ENCODE assay signal across 8 cellular contexts in genomic region chr6:35259194-35259945, GRCh38. TPM values are rescaled to one million over a fixed set of nuclear protein-coding genes. Genes with fewer than 3 reads are reported as not detected.
DNase-seq lines count a peak whose midpoint lies in the region; FAIRE-seq and TF ChIP-seq lines count a peak whose summit lies in the region.

Gene ZNF76, plus strand, starts transcription at chr6:35259735. Its CDS starts 21,417 bp downstream, at chr6:35281152.

- no peaks in the 10 kb centered on the region for H3K9me3 ChIP-seq in HEK293 (ENCODE audit: control insufficient read depth, insufficient read depth, low read depth, low read length)
- H3K9me3 ChIP-seq in neutrophil, result no peaks in the 10 kb centered on the region

- peak within 1 kb of the TSS; percentile 76 for H3K4me3 ChIP-seq in HEK293 (ENCODE audit: low read depth, low read length)
- peak within 1 kb of the TSS; percentile 87 to 96 for H3K4me3 ChIP-seq in neutrophil (ENCODE audit: low read depth in 1 of 2, low read length in 1 of 2)

- CTCF ChIA-PET in HEK293 (lab: Yijun Ruan, JAX), result interaction anchor here (0.5 to 5.7 kb wide), 6 partner anchors 10 to 207 kb away, joined by 3 to 64 read pairs (median 4); no protein-coding TSS in a partner anchor

- FAIRE-seq in frontal cortex (lab: Jason Lieb, UNC), result no peak

- H3K27me3 ChIP-seq in neutrophil, result no peaks in the 10 kb centered on the region

- TF ChIP-seq CTCF in HEK293 (tag by site-specific recombination; IDR thresholded peaks at IDR 0.05) (no peak), neutrophil (IDR thresholded peaks at IDR 0.05) (no peak)

- in situ Hi-C loops in SK-MEL-5 (cut with HindIII; ENCODE audit: low pct_unique_long_range_greater_than_20kb, low sequenced_read_pairs), result no loop called here

- H3K36me3 ChIP-seq in HEK293 (ENCODE audit: control insufficient read depth in 2 of 2, insufficient read depth in 1 of 2, low read length in 2 of 2), result no peaks in the 10 kb centered on the region
- H3K36me3 ChIP-seq in neutrophil, result no peaks in the 10 kb centered on the region

- POLR2A ChIA-PET in HEK293 (lab: Yijun Ruan, JAX), result interaction anchor here (0.5 to 2.1 kb wide), 36 partner anchors 9 to 1267 kb away, joined by 3 to 24 read pairs (median 5); partner anchors contain the start of genes FANCE, RPL10A, RPS10 and SCUBE3

- H3K4me1 ChIP-seq in HEK293 (ENCODE audit: control insufficient read depth, insufficient read depth, low read length) (peaks cover 3% of the 10 kb centered on the region; the same call in 1 of the 2 replicates), neutrophil (ENCODE audit: control insufficient read depth in 1 of 2, insufficient read depth in 1 of 2, low read depth in 1 of 2, low read length in 1 of 2) (peaks cover 27 to 32% of the 10 kb centered on the region in 2 experiments)

- peak; percentile 92 for DNase-seq in GDM1 (lab: John Stamatoyannopoulos, UW)
- DNase-seq in MV-4-11 (lab: John Stamatoyannopoulos, UW), result peak; percentile 92
- peak; percentile 96 for DNase-seq in SK-MEL-5 (ENCODE audit: low read depth, low spot score)
- peak; percentile 92 for DNase-seq in activated naive CD4-positive, alpha-beta T cell treated with Interleukin-2 at 50 U/mL for 16 hours
- DNase-seq in frontal cortex (ENCODE audit: low spot score in 2 of 2), result peak; percentile 95 to 98
- peak; percentile 73 to 99 (median 95) for DNase-seq in substantia nigra (lab: John Stamatoyannopoulos, UW)

- peak within 1 kb of the TSS; percentile 85 for H3K27ac ChIP-seq in HEK293 (ENCODE audit: extremely low read depth, low read depth, low read length)
- peak within 1 kb of the TSS; percentile 85 for H3K27ac ChIP-seq in neutrophil
- peak within 1 kb of the TSS; percentile 87 for H3K27ac ChIP-seq in substantia nigra (ENCODE audit: low read depth, low read length, poor library complexity, severe bottlenecking)

TF ChIP-seq in HEK293, 187 proteins besides CTCF, POLR2A, EP300 and RAD21 (continues in another document):
- TF ChIP-seq EGR2 (tag by site-specific recombination; IDR thresholded peaks at IDR 0.05; ENCODE audit: low read depth) (peak; percentile 86), ZBTB49 (tag by site-specific recombination; IDR thresholded peaks at IDR 0.05; ENCODE audit: low read depth) (no peak), MEIS1 (CRISPR knock-in tag; IDR thresholded peaks at IDR 0.05; ENCODE audit: borderline replicate concordance) (no peak), ZNF639 (tag by site-specific recombination; IDR thresholded peaks at IDR 0.05) (peak; percentile 60), ZNF394 (tag by site-specific recombination; IDR thresholded peaks at IDR 0.05; ENCODE audit: borderline replicate concordance) (peak; percentile 98), ZSCAN23 (tag by site-specific recombination; IDR thresholded peaks at IDR 0.05) (0 out of 2 replicates have a peak, but pooled peaks have one; percentile 49), ZNF692 (tag by site-specific recombination; IDR thresholded peaks at IDR 0.05) (peak; percentile 96), ZNF146 (tag by site-specific recombination; IDR thresholded peaks at IDR 0.05) (peak; percentile 37), ZNF837 (tag by site-specific recombination; IDR thresholded peaks at IDR 0.05) (no peak), KLF9 (tag by site-specific recombination; IDR thresholded peaks at IDR 0.05; ENCODE audit: low read depth) (peak; percentile 96), ZNF670 (tag by site-specific recombination; IDR thresholded peaks at IDR 0.05; ENCODE audit: low read depth) (no peak), ZNF580 (tag by site-specific recombination; IDR thresholded peaks at IDR 0.05) (peak; percentile 78; the same call in 1 of the 2 replicates), ZNF37A (tag by site-specific recombination; IDR thresholded peaks at IDR 0.05) (no peak; the same call in 1 of the 2 replicates), GLI2 (tag by site-specific recombination; IDR thresholded peaks at IDR 0.05; ENCODE audit: borderline replicate concordance, low read depth) (peak; percentile 33; the same call in 1 of the 2 replicates), ZXDB (tag by site-specific recombination; IDR thresholded peaks at IDR 0.05) (peak; percentile 95), ZNF623 (tag by site-specific recombination; IDR thresholded peaks at IDR 0.05) (0 out of 2 replicates have a peak, but pooled peaks have one; percentile 14), IKZF3 (tag by site-specific recombination; IDR thresholded peaks at IDR 0.05) (peak; percentile 100), ZNF433 (tag by site-specific recombination; IDR thresholded peaks at IDR 0.05; ENCODE audit: low read depth) (no peak), ZNF596 (tag by site-specific recombination; IDR thresholded peaks at IDR 0.05) (0 out of 2 replicates have a peak, but pooled peaks have one; percentile 50), ZNF558 (tag by site-specific recombination; IDR thresholded peaks at IDR 0.05) (peak; percentile 56; the same call in 1 of the 2 replicates), YY1 (tag by site-specific recombination; IDR thresholded peaks at IDR 0.05) (peak; percentile 97)

RNA-seq across cellular contexts. Expression of gene ZNF76, which starts in this region (rescaled TPM):
- total RNA-seq in SK-MEL-5 (2014; rRNA removed; shearing (Covaris generic)), result 10.0 and 12.9 TPM in 2 replicates
- 20.1 and 26.8 TPM in 2 replicates for polyA plus RNA-seq in SK-MEL-5 (2015; cell fraction: cytosol; rRNA removed)
- polyA plus RNA-seq in SK-MEL-5 (2015; cell fraction: nucleus; rRNA removed), result 101 and 154 TPM in 2 replicates
- 11.0 TPM for total RNA-seq in frontal cortex

Comparison
In these comparisons a context has a peak if more than half of its experiments do, and no peak if none do; other contexts are left out.
1. Peak in every context shown above with its lines: DNase-seq, H3K4me3 ChIP-seq and H3K27ac ChIP-seq.